ENCODE assay signal across 10 cellular contexts in genomic region chr21:46080171-46081021, GRCh38. TPM values are rescaled to one million over a fixed set of nuclear protein-coding genes. Genes with fewer than 3 reads are reported as not detected.
DNase-seq lines count a peak whose midpoint lies in the region; ATAC-seq and TF ChIP-seq lines count a peak whose summit lies in the region.
"Had no signal": no experiment of that assay in that cellular context is flagged by ENCODE, and none has a peak within 500 bp of the region (broad histone marks: within the 10 kb centered on the region; RNA-seq: fewer than 3 reads in every experiment).

No MANE protein-coding gene starts in this region.

- no peak overlapping the region for H3K4me3 ChIP-seq in cardiac muscle cell
- peak overlapping the region in 1 of 2 donors; percentile 44 for H3K4me3 ChIP-seq in neuronal stem cell (ENCODE audit: low read length in 2 of 2)

- no peak overlapping the region for H2BK120ac ChIP-seq in neuronal stem cell (ENCODE audit: low read depth, low read length)

- DNase-seq in AG08395 (ENCODE audit: low spot score) (peak; percentile 55), RPMI7951 (ENCODE audit: low read depth) (peak; percentile 92), cardiac muscle cell (ENCODE audit: low read depth in 1 of 2, low spot score in 1 of 2) (peak; percentile 13 to 54), neuronal stem cell (ENCODE audit: low spot score) (no peak), NCI-H2171 (lab: John Stamatoyannopoulos, UW) (no peak), AML-193 (lab: John Stamatoyannopoulos, UW) (no peak), omental fat pad (ENCODE audit: low spot score) (no peak), H4 (ENCODE audit: low spot score) (no peak)
- DNase-seq: kidney glomerular epithelial cell had no signal

- peak overlapping the region; percentile 71 for H2BK5ac ChIP-seq in neuronal stem cell (ENCODE audit: low read length)

- H2BK15ac ChIP-seq in neuronal stem cell (ENCODE audit: low read length): peak overlapping the region; percentile 37

- TF ChIP-seq CTCF in cardiac muscle cell (IDR thresholded peaks at IDR 0.05; ENCODE audit: low read depth, low read length): no peak
- TF ChIP-seq CTCF in omental fat pad (IDR thresholded peaks at IDR 0.05): no peak

- H3K36me3 ChIP-seq in cardiac muscle cell (no peaks in the 10 kb centered on the region), neuronal stem cell (replicated peaks in 1 of 2; ENCODE audit: control insufficient read depth in 2 of 2, insufficient read depth in 2 of 2, low read length in 2 of 2) (peaks cover 0 to 2% of the 10 kb centered on the region in 2 donors)

- H3K14ac ChIP-seq in neuronal stem cell (ENCODE audit: low read length): peak overlapping the region; percentile 38

- ATAC-seq in omental fat pad (ENCODE audit: low FRiP score): no peak

- WGBS in neuronal stem cell (ENCODE audit: extremely low coverage in 2 of 2, insufficient read length in 2 of 2, insufficient replicate concordance in 1 of 2), 2 donors: no CpG with 5 or more reads among the region's 30 CpGs

- no peak overlapping the region for H4K8ac ChIP-seq in neuronal stem cell (ENCODE audit: low read depth, low read length)

- H3K9me3 ChIP-seq in cardiac muscle cell (ENCODE audit: low read depth): no peaks in the 10 kb centered on the region
- H3K9me3 ChIP-seq in neuronal stem cell (replicated peaks in 1 of 2; ENCODE audit: control insufficient read depth in 2 of 2, insufficient read depth in 1 of 2, low read depth in 1 of 2, low read length in 2 of 2): peaks cover 0 to 3% of the 10 kb centered on the region in 2 donors

- H3K27ac ChIP-seq in cardiac muscle cell (no peak overlapping the region), neuronal stem cell (replicated peaks; ENCODE audit: low read length) (no peak overlapping the region)

- no peak overlapping the region for H4K91ac ChIP-seq in neuronal stem cell (ENCODE audit: low read depth, low read length, poor library complexity)

- peak overlapping the region; percentile 5 for H2AK5ac ChIP-seq in neuronal stem cell (ENCODE audit: low read depth, low read length)

- H3K27me3 ChIP-seq in cardiac muscle cell (no peaks in the 10 kb centered on the region), neuronal stem cell (ENCODE audit: control insufficient read depth in 3 of 3, insufficient read depth in 3 of 3, low read depth in 1 of 3, low read length in 3 of 3) (peaks cover 0 to 3% (median 0%) of the 10 kb centered on the region in 3 experiments)

- H2AFZ ChIP-seq in neuronal stem cell (ENCODE audit: low read length): no peak overlapping the region

- peaks cover 2% of the 10 kb centered on the region for H3K79me1 ChIP-seq in neuronal stem cell (ENCODE audit: low read depth, low read length)

- peak overlapping the region; percentile 6 for H3K23ac ChIP-seq in neuronal stem cell (ENCODE audit: low read depth, low read length, poor library complexity)

- H3K4me1 ChIP-seq in cardiac muscle cell (ENCODE audit: low read depth) (no peaks in the 10 kb centered on the region), neuronal stem cell (ENCODE audit: control insufficient read depth in 2 of 2, insufficient read depth in 1 of 2, low read depth in 1 of 2, low read length in 2 of 2) (peaks cover 0 to 6% of the 10 kb centered on the region in 2 donors)

- no peak overlapping the region for H3K9ac ChIP-seq in neuronal stem cell (ENCODE audit: low read depth, low read length, poor library complexity)

- H2BK12ac ChIP-seq in neuronal stem cell (ENCODE audit: low read length): peak overlapping the region; percentile 73

- no peak overlapping the region for H3K4ac ChIP-seq in neuronal stem cell (ENCODE audit: low read length)

- H3K18ac ChIP-seq in neuronal stem cell (ENCODE audit: low read length): peak overlapping the region; percentile 65

- no peak overlapping the region for H3K4me2 ChIP-seq in neuronal stem cell (ENCODE audit: insufficient read depth, low read length, poor library complexity, severe bottlenecking)

RNA-seq across cellular contexts. Expression of gene COL6A2, which starts 17.5 kb away (rescaled TPM):
- 680 and 1,049 TPM in 2 replicates for total RNA-seq in RPMI7951 (2014; rRNA removed; shearing (Covaris generic))
- total RNA-seq in cardiac muscle cell (212 and 260 TPM in 2 replicates), omental fat pad (1,000 to 10,000 TPM in 1 of 4 donors, 100 to 1,000 TPM in 3; 480 to 1,153 (median 616) TPM)
- polyA plus RNA-seq in cardiac muscle cell: 153 and 216 TPM in 2 replicates
- 19.3 TPM for polyA plus RNA-seq in neuronal stem cell (2013, experiment 1 of 2)
- polyA plus RNA-seq in neuronal stem cell (2013, experiment 2 of 2): 19.1 TPM
- 38.5 and 53.6 TPM in 2 replicates for total RNA-seq in H4 (2014; rRNA removed; shearing (Covaris generic))
- polyA plus RNA-seq: CD14-positive monocyte had no signal

Comparison
In these comparisons a context has a peak if more than half of its experiments do, and no peak if none do; other contexts are left out.
1. DNase-seq: peak in AG08395 (single experiment), RPMI7951 (single experiment) and cardiac muscle cell (2 of 2); none in neuronal stem cell (single experiment), NCI-H2171 (single experiment), AML-193 (0 of 2), omental fat pad (single experiment) and H4 (single experiment).